1 cellular context compared by ENCODE assay signal in the genomic region with DNA sequence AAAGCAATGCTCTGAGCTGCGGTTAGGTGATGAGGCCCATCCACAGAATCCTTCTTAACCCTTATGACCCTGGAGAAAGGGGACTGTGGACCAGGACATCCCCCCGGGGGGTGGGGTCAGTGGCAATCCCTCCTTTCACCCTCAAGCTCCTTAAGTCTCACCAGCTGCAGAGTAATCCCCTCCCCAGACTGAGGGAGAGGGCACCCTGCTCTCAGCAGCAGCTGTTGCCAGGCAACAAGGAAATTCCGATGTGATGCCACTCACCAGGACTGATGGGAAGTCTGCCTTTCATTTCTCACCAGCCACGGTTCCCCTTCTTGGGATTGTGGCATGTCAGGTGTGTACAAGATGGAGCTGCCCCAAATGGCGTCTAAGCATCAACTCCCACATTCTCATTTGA.
TF ChIP-seq lines count a peak whose summit lies in the region.

No MANE protein-coding gene starts in this region.

TF ChIP-seq in HepG2, 621 proteins besides CTCF, POLR2A, EP300 and RAD21:
- TF ChIP-seq NCOR1 (IDR thresholded peaks at IDR 0.05; ENCODE audit: borderline replicate concordance, low read length) (no peak), ZBTB7A (CRISPR knock-in tag; IDR thresholded peaks at IDR 0.05) (no peak), MAZ (IDR thresholded peaks at IDR 0.05; ENCODE audit: borderline replicate concordance, low read depth, low read length) (no peak), MAZ (CRISPR knock-in tag; IDR thresholded peaks at IDR 0.05; ENCODE audit: low read depth) (no peak), BORCS8-MEF2B (CRISPR knock-in tag; IDR thresholded peaks at IDR 0.05) (no peak), GABPA (IDR thresholded peaks at IDR 0.05; ENCODE audit: low read depth, low read length) (no peak), GABPA (CRISPR knock-in tag; IDR thresholded peaks at IDR 0.05; ENCODE audit: low read depth) (no peak), KLF6 (CRISPR knock-in tag; IDR thresholded peaks at IDR 0.05) (no peak), TMF1 (CRISPR knock-in tag; IDR thresholded peaks at IDR 0.05; ENCODE audit: low read depth) (no peak), MIER3 (CRISPR knock-in tag; IDR thresholded peaks at IDR 0.05; ENCODE audit: borderline replicate concordance) (no peak)
- TF ChIP-seq, protein P1, sequence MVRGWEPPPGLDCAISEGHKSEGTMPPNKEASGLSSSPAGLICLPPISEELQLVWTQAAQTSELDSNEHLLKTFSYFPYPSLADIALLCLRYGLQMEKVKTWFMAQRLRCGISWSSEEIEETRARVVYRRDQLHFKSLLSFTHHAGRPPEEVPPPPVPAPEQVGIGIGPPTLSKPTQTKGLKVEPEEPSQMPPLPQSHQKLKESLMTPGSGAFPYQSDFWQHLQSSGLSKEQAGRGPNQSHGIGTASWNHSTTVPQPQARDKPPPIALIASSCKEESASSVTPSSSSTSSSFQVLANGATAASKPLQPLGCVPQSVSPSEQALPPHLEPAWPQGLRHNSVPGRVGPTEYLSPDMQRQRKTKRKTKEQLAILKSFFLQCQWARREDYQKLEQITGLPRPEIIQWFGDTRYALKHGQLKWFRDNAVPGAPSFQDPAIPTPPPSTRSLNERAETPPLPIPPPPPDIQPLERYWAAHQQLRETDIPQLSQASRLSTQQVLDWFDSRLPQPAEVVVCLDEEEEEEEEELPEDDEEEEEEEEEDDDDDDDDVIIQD (CRISPR knock-in tag; IDR thresholded peaks at IDR 0.05; ENCODE audit: low read depth), result no peak
- TF ChIP-seq, protein P2, sequence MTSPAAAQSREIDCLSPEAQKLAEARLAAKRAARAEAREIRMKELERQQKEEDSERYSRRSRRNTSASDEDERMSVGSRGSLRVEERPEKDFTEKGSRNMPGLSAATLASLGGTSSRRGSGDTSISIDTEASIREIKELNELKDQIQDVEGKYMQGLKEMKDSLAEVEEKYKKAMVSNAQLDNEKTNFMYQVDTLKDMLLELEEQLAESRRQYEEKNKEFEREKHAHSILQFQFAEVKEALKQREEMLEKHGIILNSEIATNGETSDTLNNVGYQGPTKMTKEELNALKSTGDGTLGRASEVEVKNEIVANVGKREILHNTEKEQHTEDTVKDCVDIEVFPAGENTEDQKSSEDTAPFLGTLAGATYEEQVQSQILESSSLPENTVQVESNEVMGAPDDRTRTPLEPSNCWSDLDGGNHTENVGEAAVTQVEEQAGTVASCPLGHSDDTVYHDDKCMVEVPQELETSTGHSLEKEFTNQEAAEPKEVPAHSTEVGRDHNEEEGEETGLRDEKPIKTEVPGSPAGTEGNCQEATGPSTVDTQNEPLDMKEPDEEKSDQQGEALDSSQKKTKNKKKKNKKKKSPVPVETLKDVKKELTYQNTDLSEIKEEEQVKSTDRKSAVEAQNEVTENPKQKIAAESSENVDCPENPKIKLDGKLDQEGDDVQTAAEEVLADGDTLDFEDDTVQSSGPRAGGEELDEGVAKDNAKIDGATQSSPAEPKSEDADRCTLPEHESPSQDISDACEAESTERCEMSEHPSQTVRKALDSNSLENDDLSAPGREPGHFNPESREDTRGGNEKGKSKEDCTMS (CRISPR knock-in tag; conservative IDR thresholded peaks at IDR 0.05), result no peak
